In the genomic region with DNA sequence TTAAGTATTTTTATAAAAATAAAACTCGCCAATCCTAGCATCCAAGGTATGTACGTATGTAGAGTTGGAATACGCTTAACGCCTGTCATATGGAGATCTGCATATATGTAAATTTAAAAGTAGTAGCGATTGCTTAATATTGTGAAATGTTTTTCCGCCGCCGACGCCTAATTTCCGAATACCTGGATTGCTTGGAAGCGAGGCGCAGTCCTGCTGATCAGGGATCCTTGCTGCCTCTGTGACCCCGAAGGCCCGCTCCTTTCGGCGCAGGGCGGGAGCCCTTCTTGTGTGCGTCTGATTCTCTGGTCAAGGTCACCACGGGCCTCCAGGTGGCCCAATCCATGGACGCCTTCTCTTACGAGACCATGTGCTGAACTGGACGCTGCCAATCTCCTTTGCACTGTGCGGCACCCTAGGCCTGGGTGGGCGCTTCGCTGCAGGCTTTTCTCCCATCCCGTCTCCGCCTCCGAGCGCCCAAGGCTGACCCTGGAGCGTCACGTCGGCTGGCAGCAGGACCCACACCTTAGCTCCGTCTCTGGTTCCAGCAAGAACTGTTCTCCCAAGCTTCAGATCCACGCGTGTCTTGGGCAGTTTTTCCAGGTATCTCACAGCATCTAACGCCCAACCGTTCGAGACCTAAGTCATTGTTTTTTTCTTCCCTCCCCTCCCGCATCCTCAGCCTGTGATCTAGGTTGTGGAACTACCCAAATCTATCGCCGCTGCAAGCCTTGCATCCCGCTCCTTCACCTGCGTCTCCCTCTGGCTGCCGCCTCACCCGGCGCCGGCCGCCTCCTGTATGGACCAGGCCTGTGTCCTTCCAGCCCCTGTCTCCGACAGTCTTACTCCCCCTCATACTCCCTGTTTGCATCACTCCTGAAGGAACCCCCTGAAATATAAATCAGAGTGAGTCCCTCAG, we compare ENCODE assay signal across 17 cellular contexts. TPM values are rescaled to one million over a fixed set of nuclear protein-coding genes. Genes with fewer than 3 reads are reported as not detected.
DNase-seq lines count a peak whose midpoint lies in the region; ATAC-seq and TF ChIP-seq lines count a peak whose summit lies in the region.
"Had no signal": no experiment of that assay in that cellular context is flagged by ENCODE, and none has a peak within 500 bp of the region (broad histone marks: within the 10 kb centered on the region; RNA-seq: fewer than 3 reads in every experiment).

No MANE protein-coding gene starts in this region.

- peak overlapping the region; percentile 18 for H3K27ac ChIP-seq in RWPE1
- H3K27ac ChIP-seq in endodermal cell (ENCODE audit: low read depth, low read length), result no peak overlapping the region
- H3K27ac ChIP-seq in uterus, result no peak overlapping the region

- CTCF ChIA-PET in activated CD8-positive, alpha-beta memory T cell treated with anti-CD3 and anti-CD28 coated beads, Interleukin-2, amount 10 ng/mL, durations not matched to agents 7 days and 5 days (lab: Charles Lee), result interaction anchor here (1.2 to 1.8 kb wide), 4 partner anchors 12 to 47 kb away, joined by 3 to 9 read pairs (median 4); no protein-coding TSS in a partner anchor
- CTCF ChIA-PET in RWPE1 (lab: Yijun Ruan, JAX), result no interaction called here

- peak overlapping the region; percentile 14 for H3K4me3 Mint-ChIP-seq in activated CD8-positive, alpha-beta memory T cell treated with anti-CD3 and anti-CD28 coated beads, Interleukin-2, amount 10 ng/mL, durations not matched to agents 7 days and 5 days
- H3K4me3 Mint-ChIP-seq in endodermal cell, result peak overlapping the region; percentile 34

- H3K9me3 ChIP-seq in endodermal cell (ENCODE audit: control insufficient read depth, low read length), result no peaks in the 10 kb centered on the region
- no peaks in the 10 kb centered on the region for H3K9me3 ChIP-seq in uterus

- H3K27me3 ChIP-seq in endodermal cell (ENCODE audit: control insufficient read depth, insufficient read depth, low read length, poor library complexity, severe bottlenecking), result peaks cover 10% of the 10 kb centered on the region
- H3K27me3 ChIP-seq in uterus, result no peaks in the 10 kb centered on the region

- H3K9ac ChIP-seq in endodermal cell (ENCODE audit: extremely low read depth, low read length, poor library complexity, severe bottlenecking), result no peak overlapping the region

- no peak for DNase-seq in activated CD8-positive, alpha-beta memory T cell treated with anti-CD3 and anti-CD28 coated beads, Interleukin-2, amount 10 ng/mL, durations not matched to agents 7 days and 5 days
- DNase-seq in activated CD8-positive, alpha-beta memory T cell treated with anti-CD3 and anti-CD28 coated beads, Interleukin-2, amount 50 U/mL, for 4 hours, result no peak
- no peak for DNase-seq in RWPE1 (ENCODE audit: low spot score)
- DNase-seq in endodermal cell, result no peak
- peak; percentile 31 for DNase-seq in retina
- DNase-seq in uterus, result no peak
- DNase-seq in NCI-H748 (lab: John Stamatoyannopoulos, UW; ENCODE audit: unreplicated experiment), result no peak
- DNase-seq: ACHN; activated CD4-positive, alpha-beta T cell treated with anti-CD3 and anti-CD28 coated beads for 48 hours; central memory CD4-positive, alpha-beta T cell; H7; NCI-H187; NCI-H526 treated with DMSO at 0.1 percent for 48 hours; stimulated activated CD4-positive, alpha-beta T cell treated with anti-CD3 and anti-CD28 coated beads, Interleukin-4, amount 100 ng/mL, for 24 hours; stimulated activated naive CD4-positive, alpha-beta T cell had no signal

- WGBS in endodermal cell (ENCODE audit: insufficient coverage in 1 of 2, insufficient read length in 1 of 2), 2 experiments, result 94 to 97% methylated on average over 35 to 49 of the region's 49 CpGs

- POLR2A ChIA-PET in RWPE1 (lab: Yijun Ruan, JAX; ENCODE audit: low non-redundant PET), result interaction anchor here (0.6 kb wide), 2 partner anchors 12 to 25 kb away, joined by 3 to 6 read pairs; no protein-coding TSS in a partner anchor

- TF ChIP-seq CTCF in RWPE1 (conservative IDR thresholded peaks at IDR 0.05; ENCODE audit: low read depth) (no peak), endodermal cell (conservative IDR thresholded peaks at IDR 0.05) (no peak), uterus (IDR thresholded peaks at IDR 0.05) (no peak)

- no peaks in the 10 kb centered on the region for H3K36me3 ChIP-seq in endodermal cell (ENCODE audit: control insufficient read depth, insufficient read depth, low read length)
- H3K36me3 ChIP-seq in uterus, result no peaks in the 10 kb centered on the region

- no peak for ATAC-seq in activated CD8-positive, alpha-beta memory T cell treated with anti-CD3 and anti-CD28 coated beads, Interleukin-2, amount 10 ng/mL, durations not matched to agents 7 days and 5 days
- ATAC-seq in GM21367 (IDR thresholded peaks at IDR 0.05; ENCODE audit: unreplicated experiment), result no peak

- H3K27me3 Mint-ChIP-seq in activated CD8-positive, alpha-beta memory T cell treated with anti-CD3 and anti-CD28 coated beads, Interleukin-2, amount 10 ng/mL, durations not matched to agents 7 days and 5 days, result peaks cover 7% of the 10 kb centered on the region
- H3K27me3 Mint-ChIP-seq in endodermal cell (ENCODE audit: insufficient read depth), result peaks cover 29% of the 10 kb centered on the region

- no peak for TF ChIP-seq POLR2A in uterus (IDR thresholded peaks at IDR 0.05)

- H3K27ac Mint-ChIP-seq in activated CD8-positive, alpha-beta memory T cell treated with anti-CD3 and anti-CD28 coated beads, Interleukin-2, amount 10 ng/mL, durations not matched to agents 7 days and 5 days, result no peak overlapping the region
- H3K27ac Mint-ChIP-seq in endodermal cell, result no peak overlapping the region

- H3K4me3 ChIP-seq in endodermal cell (ENCODE audit: low read length) (no peak overlapping the region), uterus (no peak overlapping the region)

- H3K4me1 ChIP-seq in endodermal cell (ENCODE audit: control insufficient read depth, insufficient read depth, low read length) (peaks cover 1% of the 10 kb centered on the region), uterus (no peaks in the 10 kb centered on the region)

- peaks cover 62% of the 10 kb centered on the region for H3K4me1 Mint-ChIP-seq in activated CD8-positive, alpha-beta memory T cell treated with anti-CD3 and anti-CD28 coated beads, Interleukin-2, amount 10 ng/mL, durations not matched to agents 7 days and 5 days
- H3K4me1 Mint-ChIP-seq in endodermal cell, result peaks cover 4% of the 10 kb centered on the region

- peaks cover 6% of the 10 kb centered on the region for H3K36me3 Mint-ChIP-seq in activated CD8-positive, alpha-beta memory T cell treated with anti-CD3 and anti-CD28 coated beads, Interleukin-2, amount 10 ng/mL, durations not matched to agents 7 days and 5 days
- peaks cover 1% of the 10 kb centered on the region for H3K36me3 Mint-ChIP-seq in endodermal cell (ENCODE audit: low read depth)

- intact Hi-C loops in uterus (cut with DNase I; ENCODE audit: low total_unique reads), result no loop called here

- H3K9me3 Mint-ChIP-seq in activated CD8-positive, alpha-beta memory T cell treated with anti-CD3 and anti-CD28 coated beads, Interleukin-2, amount 10 ng/mL, durations not matched to agents 7 days and 5 days (ENCODE audit: low read depth), result no peaks in the 10 kb centered on the region
- H3K9me3 Mint-ChIP-seq in endodermal cell, result no peaks in the 10 kb centered on the region
- H3K9me3 Mint-ChIP-seq: T-helper 1 cell treated with Interleukin-12 subunit alpha and Interleukin-12 subunit beta and Interleukin-4 antibody, amounts not matched to agents 30 μg/mL and 1 μg/mL, for 36 hours had no signal

RNA-seq across cellular contexts. Expression of a gene that starts 3.6 kb away (rescaled TPM):
- 10 to 100 TPM; 40.7 to 44.9 TPM for total RNA-seq in activated CD8-positive, alpha-beta memory T cell treated with anti-CD3 and anti-CD28 coated beads, Interleukin-2, amount 10 ng/mL, durations not matched to agents 7 days and 5 days
- 10 to 100 TPM; 37.5 to 41.7 TPM for total RNA-seq in endodermal cell
- polyA plus RNA-seq in endodermal cell (2013, experiment 1 of 2), result 29.1 TPM
- polyA plus RNA-seq in endodermal cell (2013, experiment 2 of 2), result 23.7 TPM
- 10 to 100 TPM in 2 of 4 donors, 1 to 10 TPM in 2; 4.7 to 18.8 (median 12.2) TPM for total RNA-seq in uterus

RNA-seq across cellular contexts. Expression of a gene that starts 14.5 kb away (rescaled TPM):
- total RNA-seq in activated CD8-positive, alpha-beta memory T cell treated with anti-CD3 and anti-CD28 coated beads, Interleukin-2, amount 10 ng/mL, durations not matched to agents 7 days and 5 days, result 1 to 10 TPM; 1.6 to 1.7 TPM
- total RNA-seq in endodermal cell (not detected), uterus (1 to 10 TPM; 1.2 to 7.7 (median 1.6) TPM)
- 0.21 TPM for polyA plus RNA-seq in endodermal cell (2013, experiment 1 of 2)
- polyA plus RNA-seq in endodermal cell (2013, experiment 2 of 2), result 0.29 TPM

RNA-seq across cellular contexts. Expression of a gene that starts 24.2 kb away (rescaled TPM):
- 1,000 to 10,000 TPM; 1,565 to 1,861 TPM for total RNA-seq in activated CD8-positive, alpha-beta memory T cell treated with anti-CD3 and anti-CD28 coated beads, Interleukin-2, amount 10 ng/mL, durations not matched to agents 7 days and 5 days
- total RNA-seq in endodermal cell (1,000 to 10,000 TPM; 1,942 to 1,975 TPM), uterus (1,000 to 10,000 TPM; 1,656 to 5,035 (median 2,557) TPM)
- polyA plus RNA-seq in endodermal cell (2013, experiment 1 of 2), result 2,359 TPM
- polyA plus RNA-seq in endodermal cell (2013, experiment 2 of 2), result 2,067 TPM

RNA-seq across cellular contexts. Expression of a gene that starts 41.4 kb away (rescaled TPM):
- total RNA-seq in activated CD8-positive, alpha-beta memory T cell treated with anti-CD3 and anti-CD28 coated beads, Interleukin-2, amount 10 ng/mL, durations not matched to agents 7 days and 5 days, result 10 to 100 TPM; 20.0 to 26.2 TPM
- total RNA-seq in endodermal cell, result 1 to 10 TPM; 5.3 to 5.9 TPM
- polyA plus RNA-seq in endodermal cell (2013, experiment 1 of 2), result 8.0 TPM
- 5.8 TPM for polyA plus RNA-seq in endodermal cell (2013, experiment 2 of 2)
- 10 to 100 TPM in 2 of 4 donors, 1 to 10 TPM in 2; 1.2 to 22.1 (median 13.9) TPM for total RNA-seq in uterus
